In genomic region chr6:167113935-167114910, GRCh38 we compare ENCODE assay signal across 1 cellular context.
A peak's percentile ranks its signal among the peaks of the same experiment; 100 is the strongest.
TF ChIP-seq lines count a peak whose summit lies in the region.

No MANE protein-coding gene starts in this region.

TF ChIP-seq in GM12878, 131 proteins besides CTCF, POLR2A, EP300 and RAD21 (continued from another document and continues in another):
- TF ChIP-seq SKIL (IDR thresholded peaks at IDR 0.05; ENCODE audit: low read depth, poor library complexity, severe bottlenecking): peak; percentile 87
- no peak for TF ChIP-seq FOXK2 (IDR thresholded peaks at IDR 0.05)
- peak; percentile 39 for TF ChIP-seq NRF1 (conservative IDR thresholded peaks at IDR 0.05; ENCODE audit: low read depth, low read length)
- TF ChIP-seq, protein P1, sequence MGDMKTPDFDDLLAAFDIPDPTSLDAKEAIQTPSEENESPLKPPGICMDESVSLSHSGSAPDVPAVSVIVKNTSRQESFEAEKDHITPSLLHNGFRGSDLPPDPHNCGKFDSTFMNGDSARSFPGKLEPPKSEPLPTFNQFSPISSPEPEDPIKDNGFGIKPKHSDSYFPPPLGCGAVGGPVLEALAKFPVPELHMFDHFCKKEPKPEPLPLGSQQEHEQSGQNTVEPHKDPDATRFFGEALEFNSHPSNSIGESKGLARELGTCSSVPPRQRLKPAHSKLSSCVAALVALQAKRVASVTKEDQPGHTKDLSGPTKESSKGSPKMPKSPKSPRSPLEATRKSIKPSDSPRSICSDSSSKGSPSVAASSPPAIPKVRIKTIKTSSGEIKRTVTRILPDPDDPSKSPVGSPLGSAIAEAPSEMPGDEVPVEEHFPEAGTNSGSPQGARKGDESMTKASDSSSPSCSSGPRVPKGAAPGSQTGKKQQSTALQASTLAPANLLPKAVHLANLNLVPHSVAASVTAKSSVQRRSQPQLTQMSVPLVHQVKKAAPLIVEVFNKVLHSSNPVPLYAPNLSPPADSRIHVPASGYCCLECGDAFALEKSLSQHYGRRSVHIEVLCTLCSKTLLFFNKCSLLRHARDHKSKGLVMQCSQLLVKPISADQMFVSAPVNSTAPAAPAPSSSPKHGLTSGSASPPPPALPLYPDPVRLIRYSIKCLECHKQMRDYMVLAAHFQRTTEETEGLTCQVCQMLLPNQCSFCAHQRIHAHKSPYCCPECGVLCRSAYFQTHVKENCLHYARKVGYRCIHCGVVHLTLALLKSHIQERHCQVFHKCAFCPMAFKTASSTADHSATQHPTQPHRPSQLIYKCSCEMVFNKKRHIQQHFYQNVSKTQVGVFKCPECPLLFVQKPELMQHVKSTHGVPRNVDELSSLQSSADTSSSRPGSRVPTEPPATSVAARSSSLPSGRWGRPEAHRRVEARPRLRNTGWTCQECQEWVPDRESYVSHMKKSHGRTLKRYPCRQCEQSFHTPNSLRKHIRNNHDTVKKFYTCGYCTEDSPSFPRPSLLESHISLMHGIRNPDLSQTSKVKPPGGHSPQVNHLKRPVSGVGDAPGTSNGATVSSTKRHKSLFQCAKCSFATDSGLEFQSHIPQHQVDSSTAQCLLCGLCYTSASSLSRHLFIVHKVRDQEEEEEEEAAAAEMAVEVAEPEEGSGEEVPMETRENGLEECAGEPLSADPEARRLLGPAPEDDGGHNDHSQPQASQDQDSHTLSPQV (IDR thresholded peaks at IDR 0.05): 0 out of 2 replicates have a peak, but pooled peaks have one; percentile 3
- peak; percentile 97 for TF ChIP-seq CREM (IDR thresholded peaks at IDR 0.05; ENCODE audit: low read depth)
- no peak for TF ChIP-seq SPI1 (IDR thresholded peaks at IDR 0.05; ENCODE audit: borderline replicate concordance, insufficient read depth, low read depth, low read length)
- peak; percentile 31; the same call in 1 of the 2 replicates for TF ChIP-seq JUNB (IDR thresholded peaks at IDR 0.05)
- peak; percentile 98 for TF ChIP-seq POU2F2 (IDR thresholded peaks at IDR 0.05; ENCODE audit: borderline replicate concordance, low read depth, low read length)
- no peak for TF ChIP-seq ELK1 (IDR thresholded peaks at IDR 0.05; ENCODE audit: low read depth, low read length)
- TF ChIP-seq IRF4 (IDR thresholded peaks at IDR 0.05; ENCODE audit: low read depth, low read length): no peak; the same call in 1 of the 2 replicates
- TF ChIP-seq CEBPZ (IDR thresholded peaks at IDR 0.05; ENCODE audit: low read depth, low read length): no peak
- no peak for TF ChIP-seq ZNF622 (IDR thresholded peaks at IDR 0.05)
- TF ChIP-seq HDAC6 (IDR thresholded peaks at IDR 0.05; ENCODE audit: unreplicated experiment): no peak
- TF ChIP-seq ESRRA (IDR thresholded peaks at IDR 0.05; ENCODE audit: low read length): peak; percentile 73; the same call in 1 of the 2 replicates
- TF ChIP-seq STAT3 (IDR thresholded peaks at IDR 0.05; ENCODE audit: low read depth, low read length): no peak
- peak; percentile 80 to 81; a peak in 3 of 4 replicates for TF ChIP-seq IKZF2 (IDR thresholded peaks at IDR 0.05)
- TF ChIP-seq RCOR1 (conservative IDR thresholded peaks at IDR 0.05; ENCODE audit: low read depth, low read length): no peak; the same call in 1 of the 2 replicates
- no peak for TF ChIP-seq SIX5 (IDR thresholded peaks at IDR 0.05; ENCODE audit: low read depth, low read length, severe bottlenecking)
- TF ChIP-seq MEF2B (IDR thresholded peaks at IDR 0.05; ENCODE audit: partially characterized antibody, poor library complexity, severe bottlenecking): peak; percentile 86
- no peak for TF ChIP-seq FOXM1 (IDR thresholded peaks at IDR 0.05; ENCODE audit: low read depth, low read length)
- no peak for TF ChIP-seq SREBF1 (IDR thresholded peaks at IDR 0.05; ENCODE audit: low read length)
- TF ChIP-seq NBN (IDR thresholded peaks at IDR 0.05): peak; percentile 92
- TF ChIP-seq KLF5 (IDR thresholded peaks at IDR 0.05; ENCODE audit: partially characterized antibody): peak; percentile 16
- TF ChIP-seq FOS (IDR thresholded peaks at IDR 0.05; ENCODE audit: borderline replicate concordance, extremely low read depth, insufficient read length): no peak
- peak; percentile 77 for TF ChIP-seq USF1 (IDR thresholded peaks at IDR 0.05; ENCODE audit: borderline replicate concordance, extremely low read length, insufficient read depth, low read depth, low read length)
- TF ChIP-seq TBL1XR1 (IDR thresholded peaks at IDR 0.05; ENCODE audit: low read depth, low read length): peak; percentile 36
- TF ChIP-seq, protein P2, sequence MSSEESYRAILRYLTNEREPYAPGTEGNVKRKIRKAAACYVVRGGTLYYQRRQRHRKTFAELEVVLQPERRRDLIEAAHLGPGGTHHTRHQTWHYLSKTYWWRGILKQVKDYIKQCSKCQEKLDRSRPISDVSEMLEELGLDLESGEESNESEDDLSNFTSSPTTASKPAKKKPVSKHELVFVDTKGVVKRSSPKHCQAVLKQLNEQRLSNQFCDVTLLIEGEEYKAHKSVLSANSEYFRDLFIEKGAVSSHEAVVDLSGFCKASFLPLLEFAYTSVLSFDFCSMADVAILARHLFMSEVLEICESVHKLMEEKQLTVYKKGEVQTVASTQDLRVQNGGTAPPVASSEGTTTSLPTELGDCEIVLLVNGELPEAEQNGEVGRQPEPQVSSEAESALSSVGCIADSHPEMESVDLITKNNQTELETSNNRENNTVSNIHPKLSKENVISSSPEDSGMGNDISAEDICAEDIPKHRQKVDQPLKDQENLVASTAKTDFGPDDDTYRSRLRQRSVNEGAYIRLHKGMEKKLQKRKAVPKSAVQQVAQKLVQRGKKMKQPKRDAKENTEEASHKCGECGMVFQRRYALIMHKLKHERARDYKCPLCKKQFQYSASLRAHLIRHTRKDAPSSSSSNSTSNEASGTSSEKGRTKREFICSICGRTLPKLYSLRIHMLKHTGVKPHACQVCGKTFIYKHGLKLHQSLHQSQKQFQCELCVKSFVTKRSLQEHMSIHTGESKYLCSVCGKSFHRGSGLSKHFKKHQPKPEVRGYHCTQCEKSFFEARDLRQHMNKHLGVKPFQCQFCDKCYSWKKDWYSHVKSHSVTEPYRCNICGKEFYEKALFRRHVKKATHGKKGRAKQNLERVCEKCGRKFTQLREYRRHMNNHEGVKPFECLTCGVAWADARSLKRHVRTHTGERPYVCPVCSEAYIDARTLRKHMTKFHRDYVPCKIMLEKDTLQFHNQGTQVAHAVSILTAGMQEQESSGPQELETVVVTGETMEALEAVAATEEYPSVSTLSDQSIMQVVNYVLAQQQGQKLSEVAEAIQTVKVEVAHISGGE (CRISPR knock-in tag; IDR thresholded peaks at IDR 0.05): no peak
- TF ChIP-seq GATAD2B (conservative IDR thresholded peaks at IDR 0.05; ENCODE audit: low read depth): no peak; the same call in none of the 2 replicates
- TF ChIP-seq ZSCAN29 (IDR thresholded peaks at IDR 0.05): no peak
- no peak for TF ChIP-seq NR2C2 (IDR thresholded peaks at IDR 0.05; ENCODE audit: borderline replicate concordance, control insufficient read depth, insufficient read length, low read depth)
- TF ChIP-seq LARP7 (IDR thresholded peaks at IDR 0.05): no peak
- no peak for TF ChIP-seq KAT2A (conservative IDR thresholded peaks at IDR 0.05; ENCODE audit: control insufficient read depth, low read depth, low read length)
- TF ChIP-seq NR2C1 (IDR thresholded peaks at IDR 0.05): no peak
- no peak for TF ChIP-seq PAX8 (IDR thresholded peaks at IDR 0.05)
- TF ChIP-seq NFYA (IDR thresholded peaks at IDR 0.05; ENCODE audit: borderline replicate concordance, low read depth, low read length): no peak
- peak; percentile 50 for TF ChIP-seq PBX3 (IDR thresholded peaks at IDR 0.05; ENCODE audit: insufficient replicate concordance, low read depth, low read length)
- TF ChIP-seq BCL11A (IDR thresholded peaks at IDR 0.05; ENCODE audit: low read depth, low read length): peak; percentile 46; the same call in 1 of the 2 replicates
- TF ChIP-seq SREBF2 (IDR thresholded peaks at IDR 0.05; ENCODE audit: low read length): no peak
- no peak for TF ChIP-seq MEF2A (IDR thresholded peaks at IDR 0.05; ENCODE audit: insufficient read depth, low read depth, low read length)
- TF ChIP-seq NR2F1 (conservative IDR thresholded peaks at IDR 0.05): peak; percentile 79
- TF ChIP-seq IKZF1 (conservative IDR thresholded peaks at IDR 0.05): peak; percentile 79
- TF ChIP-seq TAF1 (IDR thresholded peaks at IDR 0.05; ENCODE audit: borderline replicate concordance, low read depth, low read length): no peak
- TF ChIP-seq RBBP5 (conservative IDR thresholded peaks at IDR 0.05): no peak
- TF ChIP-seq, protein P3, sequence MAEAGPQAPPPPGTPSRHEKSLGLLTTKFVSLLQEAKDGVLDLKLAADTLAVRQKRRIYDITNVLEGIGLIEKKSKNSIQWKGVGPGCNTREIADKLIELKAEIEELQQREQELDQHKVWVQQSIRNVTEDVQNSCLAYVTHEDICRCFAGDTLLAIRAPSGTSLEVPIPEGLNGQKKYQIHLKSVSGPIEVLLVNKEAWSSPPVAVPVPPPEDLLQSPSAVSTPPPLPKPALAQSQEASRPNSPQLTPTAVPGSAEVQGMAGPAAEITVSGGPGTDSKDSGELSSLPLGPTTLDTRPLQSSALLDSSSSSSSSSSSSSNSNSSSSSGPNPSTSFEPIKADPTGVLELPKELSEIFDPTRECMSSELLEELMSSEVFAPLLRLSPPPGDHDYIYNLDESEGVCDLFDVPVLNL (IDR thresholded peaks at IDR 0.05; ENCODE audit: low read depth, low read length): no peak
- TF ChIP-seq ETV6 (conservative IDR thresholded peaks at IDR 0.05 in 1 of 2, IDR thresholded peaks at IDR 0.05 in 1 of 2; ENCODE audit: borderline replicate concordance in 1 of 2, low read depth in 1 of 2): no peak
- TF ChIP-seq POLR2AphosphoS5 (IDR thresholded peaks at IDR 0.05; ENCODE audit: low read length): peak; percentile 79
- peak; percentile 63 for TF ChIP-seq SMAD1 (IDR thresholded peaks at IDR 0.05; ENCODE audit: low read depth, partially characterized antibody)
- TF ChIP-seq RELA (IDR thresholded peaks at IDR 0.05; ENCODE audit: borderline replicate concordance, partially characterized antibody): peak; percentile 21
- TF ChIP-seq ZNF384 (IDR thresholded peaks at IDR 0.05; ENCODE audit: borderline replicate concordance, low read depth, low read length): no peak
- TF ChIP-seq POLR2AphosphoS2 (IDR thresholded peaks at IDR 0.05; ENCODE audit: low read depth, low read length): peak; percentile 66; the same call in 1 of the 2 replicates
- TF ChIP-seq CBFB (IDR thresholded peaks at IDR 0.05; ENCODE audit: low read depth): peak; percentile 58; the same call in 1 of the 2 replicates
